ENCODE assay signal across 1 cellular context in genomic region chr2:97732436-97733340, GRCh38.
TF ChIP-seq lines count a peak whose summit lies in the region.

No MANE protein-coding gene starts in this region.

TF ChIP-seq in HepG2, 621 proteins besides CTCF, POLR2A, EP300 and RAD21 (continued from another document):
- TF ChIP-seq TRIM22 (IDR thresholded peaks at IDR 0.05), result no peak
